ENCODE assay signal across 8 cellular contexts in genomic region chr4:20418865-20419451, GRCh38.
DNase-seq lines count a peak whose midpoint lies in the region; ATAC-seq and TF ChIP-seq lines count a peak whose summit lies in the region.

No MANE protein-coding gene starts in this region.

- peak; percentile 95 for ATAC-seq in HG02642 (IDR thresholded peaks at IDR 0.05; ENCODE audit: poor library complexity, unreplicated experiment)
- ATAC-seq in activated T-helper 17 cell treated with anti-CD3 and anti-CD28 coated beads, Interleukin-2, amount 50 U/mL, for 72 hours (replicated peaks): peak; percentile 88

- peaks cover 3% of the 10 kb centered on the region for H3K4me1 Mint-ChIP-seq in activated T-helper 17 cell treated with anti-CD3 and anti-CD28 coated beads, Interleukin-2, amount 50 U/mL, for 72 hours

- H3K9me3 Mint-ChIP-seq in activated T-helper 17 cell treated with anti-CD3 and anti-CD28 coated beads, Interleukin-2, amount 50 U/mL, for 72 hours: no peaks in the 10 kb centered on the region

- H3K4me3 ChIP-seq in sigmoid colon: peak overlapping the region; percentile 23 to 41 (median 38)

- peak overlapping the region; percentile 54 for H3K4me3 Mint-ChIP-seq in activated T-helper 17 cell treated with anti-CD3 and anti-CD28 coated beads, Interleukin-2, amount 50 U/mL, for 72 hours

- intact Hi-C loops in sigmoid colon (cut with DNase I): no loop called here

- no peak for TF ChIP-seq POLR2A in sigmoid colon (IDR thresholded peaks at IDR 0.05)

- peak overlapping the region; percentile 44 for H3K27ac Mint-ChIP-seq in activated T-helper 17 cell treated with anti-CD3 and anti-CD28 coated beads, Interleukin-2, amount 50 U/mL, for 72 hours

- H3K27me3 ChIP-seq in sigmoid colon: no peaks in the 10 kb centered on the region

- no peaks in the 10 kb centered on the region for H3K36me3 ChIP-seq in sigmoid colon

- H3K9me3 ChIP-seq in sigmoid colon: no peaks in the 10 kb centered on the region

- no peak for TF ChIP-seq EP300 in sigmoid colon (IDR thresholded peaks at IDR 0.05)

- no peaks in the 10 kb centered on the region for H3K36me3 Mint-ChIP-seq in activated T-helper 17 cell treated with anti-CD3 and anti-CD28 coated beads, Interleukin-2, amount 50 U/mL, for 72 hours (ENCODE audit: low read depth)

- peak; percentile 59 for DNase-seq in AG08395 (ENCODE audit: low spot score)
- peak; percentile 68 for DNase-seq in MV-4-11 (lab: John Stamatoyannopoulos, UW)
- peak; percentile 65 for DNase-seq in glomerular visceral epithelial cell (ENCODE audit: extremely low spot score)
- DNase-seq in sigmoid colon: no peak
- no peak for DNase-seq in NCI-H1930 (lab: John Stamatoyannopoulos, UW)

- no peaks in the 10 kb centered on the region for H3K27me3 Mint-ChIP-seq in activated T-helper 17 cell treated with anti-CD3 and anti-CD28 coated beads, Interleukin-2, amount 50 U/mL, for 72 hours

- H3K4me1 ChIP-seq in sigmoid colon: peaks cover 0 to 29% (median 4%) of the 10 kb centered on the region in 4 donors

- 4 to 12% methylated on average over 4 of the region's 4 CpGs for WGBS in sigmoid colon, 2 donors

- TF ChIP-seq CTCF in GM12872 (IDR thresholded peaks at IDR 0.05; ENCODE audit: insufficient read depth, low read depth, low read length): peak; percentile 50; the same call in 2 of the 3 replicates
- TF ChIP-seq CTCF in sigmoid colon (IDR thresholded peaks at IDR 0.05): peak in 2 of 4 experiments; percentile 41 to 45

- peak overlapping the region in 3 of 4 donors; percentile 31 to 45 (median 43) for H3K27ac ChIP-seq in sigmoid colon

Comparison
In these comparisons a context has a peak if more than half of its experiments do, and no peak if none do; other contexts are left out.
1. DNase-seq: peak in AG08395 (single experiment), MV-4-11 (single experiment) and glomerular visceral epithelial cell (single experiment); none in sigmoid colon (single experiment) and NCI-H1930 (0 of 2).